8 cellular contexts compared by ENCODE assay signal in the genomic region with DNA sequence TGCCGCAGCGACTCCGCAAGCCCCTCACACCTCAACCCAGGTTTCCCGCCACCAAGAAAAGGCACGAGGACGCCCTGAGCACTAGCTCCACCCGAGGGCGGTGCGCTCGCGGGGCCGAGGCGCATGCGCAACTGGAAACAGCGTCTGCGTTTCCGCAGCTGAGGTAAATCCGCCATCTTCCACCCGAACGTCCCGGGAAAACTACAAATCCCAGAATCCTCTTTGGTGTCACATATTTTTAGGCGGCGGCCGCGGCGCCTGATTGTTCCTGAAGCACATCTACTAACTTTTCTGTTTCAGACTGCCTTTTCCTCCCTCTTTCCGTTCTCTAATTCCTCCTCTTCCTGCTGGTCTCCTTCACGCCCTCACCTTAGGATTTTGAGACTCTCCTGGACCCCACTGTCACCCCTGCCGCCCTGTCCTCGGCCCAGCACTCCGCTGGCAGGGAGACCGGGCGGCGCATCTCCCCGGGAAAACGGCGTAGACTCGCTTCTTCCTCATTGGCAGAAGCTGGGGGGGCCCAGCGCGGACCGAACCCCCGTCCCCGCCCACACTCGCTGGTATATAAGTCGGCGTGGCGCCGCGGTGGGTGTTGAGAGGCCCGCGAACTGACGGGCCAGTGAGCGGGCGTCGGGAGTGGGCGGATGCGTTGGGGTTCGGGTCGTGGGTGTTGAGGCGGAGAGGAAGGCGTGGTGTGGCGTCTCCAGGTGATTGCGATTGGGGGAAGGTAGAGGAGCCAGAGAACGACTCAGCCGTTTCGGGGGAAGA. TPM values are rescaled to one million over a fixed set of nuclear protein-coding genes. Genes with fewer than 3 reads are reported as not detected.
DNase-seq lines count a peak whose midpoint lies in the region; ATAC-seq and TF ChIP-seq lines count a peak whose summit lies in the region.

A gene with protein sequence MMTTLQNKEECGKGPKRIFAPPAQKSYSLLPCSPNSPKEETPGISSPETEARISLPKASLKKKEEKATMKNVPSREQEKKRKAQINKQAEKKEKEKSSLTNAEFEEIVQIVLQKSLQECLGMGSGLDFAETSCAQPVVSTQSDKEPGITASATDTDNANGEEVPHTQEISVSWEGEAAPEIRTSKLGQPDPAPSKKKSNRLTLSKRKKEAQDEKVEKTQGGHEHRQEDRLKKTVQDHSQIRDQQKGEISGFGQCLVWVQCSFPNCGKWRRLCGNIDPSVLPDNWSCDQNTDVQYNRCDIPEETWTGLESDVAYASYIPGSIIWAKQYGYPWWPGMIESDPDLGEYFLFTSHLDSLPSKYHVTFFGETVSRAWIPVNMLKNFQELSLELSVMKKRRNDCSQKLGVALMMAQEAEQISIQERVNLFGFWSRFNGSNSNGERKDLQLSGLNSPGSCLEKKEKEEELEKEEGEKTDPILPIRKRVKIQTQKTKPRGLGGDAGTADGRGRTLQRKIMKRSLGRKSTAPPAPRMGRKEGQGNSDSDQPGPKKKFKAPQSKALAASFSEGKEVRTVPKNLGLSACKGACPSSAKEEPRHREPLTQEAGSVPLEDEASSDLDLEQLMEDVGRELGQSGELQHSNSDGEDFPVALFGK (minus strand): TSS at position 505 of the 768 bp plus-strand sequence. CDS start 8,054 bp downstream, outside the sequence.

- no peaks in the 10 kb centered on the region for H3K9me3 ChIP-seq in RWPE2 (ENCODE audit: severe bottlenecking)

- H3K4me1 Mint-ChIP-seq in natural killer cell = peaks cover 42 to 62% of the 10 kb centered on the region in 2 donors

- peak within 1 kb of the TSS; percentile 67 for H3K4me3 ChIP-seq in RWPE2 (ENCODE audit: severe bottlenecking)
- peak within 1 kb of the TSS; percentile 74 for H3K4me3 ChIP-seq in fibroblast of pulmonary artery (replicated peaks; ENCODE audit: low read depth, low read length)

- no peaks in the 10 kb centered on the region for H3K27me3 ChIP-seq in RWPE2 (ENCODE audit: insufficient read depth, poor library complexity, severe bottlenecking)

- peak; percentile 63 for ATAC-seq in RWPE2 (ENCODE audit: low read depth)
- peak; percentile 47 to 72 (median 55) for ATAC-seq in natural killer cell

- no peaks in the 10 kb centered on the region for H3K9me3 Mint-ChIP-seq in natural killer cell

- no peaks in the 10 kb centered on the region for H3K36me3 Mint-ChIP-seq in natural killer cell

- H3K27ac ChIP-seq in RWPE2 (ENCODE audit: poor library complexity, severe bottlenecking) = peak within 1 kb of the TSS; percentile 79

- peak within 1 kb of the TSS; percentile 97 to 99 for H3K27ac Mint-ChIP-seq in natural killer cell

- H3K4me3 Mint-ChIP-seq in natural killer cell = peak within 1 kb of the TSS; percentile 96

- H3K27me3 Mint-ChIP-seq in natural killer cell (ENCODE audit: low read depth in 2 of 2) = peaks cover 0 to 5% of the 10 kb centered on the region in 2 donors

- H3K4me1 ChIP-seq in RWPE2 (ENCODE audit: insufficient read depth, poor library complexity, severe bottlenecking) = no peaks in the 10 kb centered on the region

- peaks cover 15% of the 10 kb centered on the region for H3K36me3 ChIP-seq in RWPE2 (ENCODE audit: low read depth)

- no peak for TF ChIP-seq CTCF in RWPE2 (IDR thresholded peaks at IDR 0.05; ENCODE audit: poor library complexity, severe bottlenecking)
- TF ChIP-seq CTCF in fibroblast of pulmonary artery (IDR thresholded peaks at IDR 0.05; ENCODE audit: low read length, missing control alignments) = no peak
- TF ChIP-seq CTCF in natural killer cell (IDR thresholded peaks at IDR 0.05) = no peak

- DNase-seq in Daoy (ENCODE audit: low read depth) = peak; percentile 100
- peak; percentile 96 for DNase-seq in H4 (ENCODE audit: low spot score)
- peak; percentile 99 for DNase-seq in LoVo (ENCODE audit: low spot score)
- DNase-seq in RWPE2 (ENCODE audit: low spot score) = peak; percentile 95
- peak; percentile 95 for DNase-seq in activated effector memory CD4-positive, alpha-beta T cell treated with Interleukin-2 at 50 U/mL for 16 hours
- peak; percentile 99 for DNase-seq in fibroblast of pulmonary artery (ENCODE audit: low read depth)
- peak; percentile 96 for DNase-seq in natural killer cell
- peak; percentile 95 to 99 (median 96) for DNase-seq in stimulated activated naive CD4-positive, alpha-beta T cell (lab: John Stamatoyannopoulos, UW)

- intact Hi-C loops in natural killer cell (cut with micrococcal nuclease) = loop anchor here (1.0 to 10.0 kb wide), 4 partner anchors 32 to 204 kb away; no protein-coding TSS in a partner anchor

RNA-seq across cellular contexts. Expression of the gene that starts here (rescaled TPM):
- total RNA-seq in Daoy (2014; rRNA removed; shearing (Covaris generic)) = 1.5 and 5.2 TPM in 2 replicates
- 1.9 and 2.2 TPM in 2 replicates for total RNA-seq in H4 (2014; rRNA removed; shearing (Covaris generic))
- total RNA-seq in natural killer cell = 1 to 10 TPM; 5.6 to 7.8 (median 7.2) TPM

Comparison
In these comparisons a context has a peak if more than half of its experiments do, and no peak if none do; other contexts are left out.
1. Peak in every context shown above with its lines: DNase-seq, ATAC-seq, H3K4me3 ChIP-seq and H3K27ac ChIP-seq.